Comparison of ENCODE assay signal across 25 cellular contexts in the genomic region with DNA sequence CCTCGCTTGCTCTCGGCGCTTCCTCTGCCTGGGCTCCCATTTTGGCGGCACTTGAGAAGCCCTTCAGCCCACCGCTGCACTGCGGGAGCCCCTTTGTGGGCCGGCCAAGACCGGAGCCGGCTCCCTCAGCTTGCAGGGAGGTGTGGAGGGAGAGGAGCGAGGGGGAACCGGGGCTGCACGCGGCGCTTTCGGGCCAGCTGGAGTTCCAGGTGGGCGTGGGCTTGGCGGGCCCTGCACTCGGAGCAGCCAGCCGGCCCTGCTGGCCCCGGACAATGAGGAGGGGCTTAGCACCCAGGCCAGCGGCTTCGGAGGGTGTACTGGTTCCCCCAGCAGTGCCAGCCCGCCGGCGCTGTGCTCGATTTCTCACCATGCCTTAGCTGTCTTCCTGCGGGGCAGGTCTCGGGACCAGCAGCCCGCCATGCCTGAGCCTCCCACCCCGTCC. TPM values are rescaled to one million over a fixed set of nuclear protein-coding genes. Genes with fewer than 3 reads are reported as not detected.
DNase-seq lines count a peak whose midpoint lies in the region; TF ChIP-seq lines count a peak whose summit lies in the region.
"Had no signal": no experiment of that assay in that cellular context is flagged by ENCODE, and none has a peak within 500 bp of the region (broad histone marks: within the 10 kb centered on the region; RNA-seq: fewer than 3 reads in every experiment).

No MANE protein-coding gene starts in this region.

- intact Hi-C loops in esophagus squamous epithelium (cut with DNase I): no loop called here

- no peak overlapping the region for H2AK5ac ChIP-seq in H9 (ENCODE audit: insufficient read length, low read length)

- H3K4me3 Mint-ChIP-seq in H9: peak overlapping the region; percentile 54 to 72
- peak overlapping the region; percentile 74 for H3K4me3 Mint-ChIP-seq in glutamatergic neuron (ENCODE audit: unreplicated experiment)
- H3K4me3 Mint-ChIP-seq in mesothelial cell of epicardium: peak overlapping the region; percentile 53
- H3K4me3 Mint-ChIP-seq in HFFc6: no peak overlapping the region
- H3K4me3 Mint-ChIP-seq: activated CD8-positive, alpha-beta T cell treated with anti-CD3 and anti-CD28 coated beads, Interleukin-2, amount 10 ng/mL, durations not matched to agents 7 days and 5 days; central memory CD8-positive, alpha-beta T cell; IgD-negative memory B cell; stimulated activated memory B cell treated with anti-CD40 and anti-IgM and Interleukin-4, amounts not matched to agents 10 μg/mL and 1 μg/mL and 100 μg/mL, for 72 hours had no signal

- H3K56ac ChIP-seq in H9 (ENCODE audit: insufficient read length, low read depth, low read length): no peak overlapping the region

- no peak overlapping the region for H4K8ac ChIP-seq in H9 (replicated peaks; ENCODE audit: insufficient read length, low read depth, low read length)

- peaks cover 0 to 5% (median 0%) of the 10 kb centered on the region in 3 experiments; a peak in 3 of 7 replicates for H3K36me3 Mint-ChIP-seq in H9 (ENCODE audit: insufficient read depth in 1 of 3, low read depth in 3 of 3)
- no peaks in the 10 kb centered on the region for H3K36me3 Mint-ChIP-seq in glutamatergic neuron (ENCODE audit: unreplicated experiment)
- H3K36me3 Mint-ChIP-seq in mesothelial cell of epicardium: no peaks in the 10 kb centered on the region
- H3K36me3 Mint-ChIP-seq in HFFc6 (ENCODE audit: low read depth): no peaks in the 10 kb centered on the region
- H3K36me3 Mint-ChIP-seq: stimulated activated memory B cell treated with anti-CD40 and anti-IgM and Interleukin-4, amounts not matched to agents 10 μg/mL and 1 μg/mL and 100 μg/mL, for 72 hours; T-cell had no signal

- H3K18ac ChIP-seq in H9 (ENCODE audit: insufficient read length, low read depth, low read length): peak overlapping the region; percentile 17

- H3K23me2 ChIP-seq in H9 (ENCODE audit: insufficient read length, low read depth, low read length, poor library complexity, severe bottlenecking): peaks cover 2% of the 10 kb centered on the region

- H3K14ac ChIP-seq in H9 (ENCODE audit: insufficient read depth, low read length): peak overlapping the region; percentile 90; the same call in 1 of the 2 replicates

- DNase-seq in DMS79 (lab: John Stamatoyannopoulos, UW) (peak; percentile 63), H9 (peak; percentile 75), glutamatergic neuron (peak; percentile 33), mesothelial cell of epicardium (ENCODE audit: low spot score in 2 of 2, unreplicated experiment in 2 of 2) (peak in 1 of 2 experiments; percentile 41), HFFc6 (no peak), NCI-H2029 treated with DMSO at 0.1 percent for 48 hours (lab: John Stamatoyannopoulos, UW) (no peak), superior temporal gyrus (ENCODE audit: extremely low spot score) (no peak), esophagus squamous epithelium (lab: John Stamatoyannopoulos, UW) (no peak)
- DNase-seq: activated CD8-positive, alpha-beta T cell treated with anti-CD3 and anti-CD28 coated beads, Interleukin-2, amount 10 ng/mL, durations not matched to agents 7 days and 5 days; activated gamma-delta T cell; activated T-cell treated with anti-CD3 and anti-CD28 coated beads for 4 hours; Calu3; heart right ventricle; kidney glomerular epithelial cell; NCI-H2081 treated with DMSO at 0.1 percent for 48 hours; SJCRH30; stimulated activated CD4-positive, alpha-beta T cell treated with anti-CD3 and anti-CD28 coated beads, Interleukin-4, amount 100 ng/mL, for 1 hour; T-cell; uterus had no signal

- H3K4me1 Mint-ChIP-seq in H9 (peaks cover 8 to 12% of the 10 kb centered on the region in 2 experiments), glutamatergic neuron (ENCODE audit: low read depth, unreplicated experiment) (peaks cover 2% of the 10 kb centered on the region), mesothelial cell of epicardium (peaks cover 47% of the 10 kb centered on the region), HFFc6 (ENCODE audit: low read depth) (0 out of 2 replicates have a peak, but pooled peaks cover 4% of the 10 kb centered on the region)
- H3K4me1 Mint-ChIP-seq: central memory CD8-positive, alpha-beta T cell; IgD-negative memory B cell; stimulated activated memory B cell treated with anti-CD40 and anti-IgM and Interleukin-4, amounts not matched to agents 10 μg/mL and 1 μg/mL and 100 μg/mL, for 72 hours; T-cell had no signal

- no peak overlapping the region for H3K4me3 ChIP-seq in esophagus squamous epithelium
- H3K4me3 ChIP-seq: heart right ventricle, SJCRH30, suprapubic skin, uterus had no signal

- H2BK5ac ChIP-seq in H9 (ENCODE audit: insufficient read length, low read length): no peak overlapping the region

- H3K79me1 ChIP-seq in H9 (ENCODE audit: insufficient read depth, low read depth, low read length, poor library complexity, severe bottlenecking): no peaks in the 10 kb centered on the region

- H3K27ac ChIP-seq in H9 (ENCODE audit: insufficient read length, low read depth, low read length) (no peak overlapping the region), esophagus squamous epithelium (no peak overlapping the region)
- H3K27ac ChIP-seq: C4-2B, epithelial cell of prostate, heart right ventricle, SJCRH30, suprapubic skin, uterus had no signal

- no peaks in the 10 kb centered on the region for H4K20me1 ChIP-seq in H9 (ENCODE audit: control insufficient read depth, insufficient read depth, insufficient read length)

- no peak overlapping the region for H3K9ac ChIP-seq in H9 (ENCODE audit: extremely low read depth, insufficient read length, low read length)

- H2BK12ac ChIP-seq in H9 (ENCODE audit: insufficient read length, low read depth, low read length): peak overlapping the region; percentile 73

- H3K27me3 ChIP-seq in H9 (ENCODE audit: insufficient read depth, low read length) (peaks cover 2% of the 10 kb centered on the region; the same call in 1 of the 2 replicates), esophagus squamous epithelium (no peaks in the 10 kb centered on the region)
- H3K27me3 ChIP-seq: suprapubic skin, uterus had no signal

- H4K91ac ChIP-seq in H9 (ENCODE audit: insufficient read length, low read depth, low read length): no peak overlapping the region

- no peak overlapping the region for H3T11ph ChIP-seq in H9 (ENCODE audit: low read length)

- H3K23ac ChIP-seq in H9 (ENCODE audit: insufficient read length, low read depth, low read length): no peak overlapping the region

- H2BK20ac ChIP-seq in H9 (ENCODE audit: low read depth, low read length, poor library complexity, severe bottlenecking): no peak overlapping the region

- H3K4me1 ChIP-seq in H9 (ENCODE audit: insufficient read depth, low read length) (no peaks in the 10 kb centered on the region), esophagus squamous epithelium (peaks cover 0 to 4% (median 2%) of the 10 kb centered on the region in 3 donors)
- H3K4me1 ChIP-seq: heart right ventricle, SJCRH30, suprapubic skin, uterus had no signal

- no peak for TF ChIP-seq CTCF in H9 (conservative IDR thresholded peaks at IDR 0.05)
- no peak for TF ChIP-seq CTCF in glutamatergic neuron (IDR thresholded peaks at IDR 0.05; ENCODE audit: partially characterized antibody, unreplicated experiment)
- TF ChIP-seq CTCF in mesothelial cell of epicardium (IDR thresholded peaks at IDR 0.05; ENCODE audit: unreplicated experiment): no peak
- TF ChIP-seq CTCF in HFFc6 (IDR thresholded peaks at IDR 0.05): no peak
- TF ChIP-seq CTCF in esophagus squamous epithelium (IDR thresholded peaks at IDR 0.05): no peak

- H2BK120ac ChIP-seq in H9 (ENCODE audit: low read depth, low read length, poor library complexity, severe bottlenecking): no peak overlapping the region

- H3K9me3 ChIP-seq in H9 (ENCODE audit: control insufficient read depth, low read depth, low read length) (no peaks in the 10 kb centered on the region), esophagus squamous epithelium (no peaks in the 10 kb centered on the region)
- H3K9me3 ChIP-seq: heart right ventricle, SJCRH30, suprapubic skin, uterus had no signal

- H3K4me2 ChIP-seq in H9 (ENCODE audit: insufficient read depth, insufficient read length, low read length): peak overlapping the region; percentile 62

- H3K79me2 ChIP-seq in H9 (ENCODE audit: insufficient read depth, low read length): no peaks in the 10 kb centered on the region

- H3K27me3 Mint-ChIP-seq in H9 (ENCODE audit: low read depth): peaks cover 9% of the 10 kb centered on the region
- peaks cover 3% of the 10 kb centered on the region for H3K27me3 Mint-ChIP-seq in glutamatergic neuron (ENCODE audit: unreplicated experiment)
- peaks cover 3% of the 10 kb centered on the region for H3K27me3 Mint-ChIP-seq in mesothelial cell of epicardium (ENCODE audit: low read depth)
- H3K27me3 Mint-ChIP-seq in HFFc6 (ENCODE audit: insufficient read depth): peaks cover 2% of the 10 kb centered on the region; the same call in 1 of the 2 replicates
- H3K27me3 Mint-ChIP-seq: IgD-negative memory B cell had no signal

- H4K5ac ChIP-seq in H9 (ENCODE audit: insufficient read length, low read depth, low read length): no peak overlapping the region

- H3K27ac Mint-ChIP-seq in H9 (0 out of 7 replicates have a peak overlapping the region, but pooled peaks of 2 of the 3 experiments have one; percentile 32 to 35), glutamatergic neuron (ENCODE audit: unreplicated experiment) (no peak overlapping the region), mesothelial cell of epicardium (no peak overlapping the region), HFFc6 (no peak overlapping the region)
- H3K27ac Mint-ChIP-seq: activated CD8-positive, alpha-beta T cell treated with anti-CD3 and anti-CD28 coated beads, Interleukin-2, amount 10 ng/mL, durations not matched to agents 7 days and 5 days; IgD-negative memory B cell; stimulated activated memory B cell treated with anti-CD40 and anti-IgM and Interleukin-4, amounts not matched to agents 10 μg/mL and 1 μg/mL and 100 μg/mL, for 72 hours; T-cell had no signal

- no peak overlapping the region for H3K4ac ChIP-seq in H9 (ENCODE audit: low read depth, low read length)

- no peaks in the 10 kb centered on the region for H3K36me3 ChIP-seq in esophagus squamous epithelium
- H3K36me3 ChIP-seq: heart right ventricle, SJCRH30, suprapubic skin, uterus had no signal

- no peak for TF ChIP-seq POLR2A in esophagus squamous epithelium (IDR thresholded peaks at IDR 0.05)

- H2AFZ ChIP-seq in H9 (ENCODE audit: low read length): peak overlapping the region; percentile 98

- H3K9me3 Mint-ChIP-seq in H9 (peaks cover 0 to 2% of the 10 kb centered on the region in 2 experiments; a peak in 2 of 5 replicates), glutamatergic neuron (ENCODE audit: unreplicated experiment) (peaks cover 5% of the 10 kb centered on the region), mesothelial cell of epicardium (no peaks in the 10 kb centered on the region), HFFc6 (no peaks in the 10 kb centered on the region)
- H3K9me3 Mint-ChIP-seq: central memory CD8-positive, alpha-beta T cell; IgD-negative memory B cell; stimulated activated memory B cell treated with anti-CD40 and anti-IgM and Interleukin-4, amounts not matched to agents 10 μg/mL and 1 μg/mL and 100 μg/mL, for 72 hours; T-cell had no signal

- no CpG with 5 or more reads among the region's 30 CpGs for WGBS in H9 (ENCODE audit: extremely low coverage, insufficient read length, low lambda C conversion rate)
- WGBS in esophagus squamous epithelium, 2 donors: 96% methylated on average over 4 of the region's 30 CpGs; no CpG with 5 or more reads in 1 of the 2 donors

- no peak overlapping the region for H2BK15ac ChIP-seq in H9 (ENCODE audit: low read depth, low read length)

RNA-seq across cellular contexts. Expression of gene SRPK1, which starts 10.2 kb away (rescaled TPM):
- total RNA-seq in H9 (2021) (91.0 and 93.2 TPM in 2 replicates), glutamatergic neuron (ENCODE audit: unreplicated experiment) (89.8 TPM), mesothelial cell of epicardium (70.2 to 71.9 TPM (median 71.0 TPM) in 3 replicates), esophagus squamous epithelium (100 to 1,000 TPM in 2 of 4 donors, 10 to 100 TPM in 2; 66.1 to 109 (median 86.5) TPM)
- total RNA-seq in HFFc6 (2021; fragmentation: NEBNext Ultra II Directional; extraction: Animal tissue kit (Norgen Biotek cat#: 25700)): 10 to 100 TPM; 45.9 to 55.2 (median 48.3) TPM

Comparison
In these comparisons a context has a peak if more than half of its experiments do, and no peak if none do; other contexts are left out.
1. DNase-seq: peak in DMS79 (single experiment), H9 (single experiment) and glutamatergic neuron (single experiment); none in HFFc6 (single experiment), NCI-H2029 treated with DMSO at 0.1 percent for 48 hours (single experiment), superior temporal gyrus (single experiment) and esophagus squamous epithelium (single experiment).
2. H3K27ac Mint-ChIP-seq: peak in H9 (2 of 3); none in glutamatergic neuron (single experiment), mesothelial cell of epicardium (single experiment) and HFFc6 (single experiment).